10 cellular contexts compared by ENCODE assay signal in genomic region chrX:47091149-47091775, GRCh38. TPM values are rescaled to one million over a fixed set of nuclear protein-coding genes. Genes with fewer than 3 reads are reported as not detected.
A peak's percentile ranks its signal among the peaks of the same experiment; 100 is the strongest.
DNase-seq lines count a peak whose midpoint lies in the region; ATAC-seq, FAIRE-seq and TF ChIP-seq lines count a peak whose summit lies in the region.
"Had no signal": no experiment of that assay in that cellular context is flagged by ENCODE, and none has a peak within 500 bp of the region (broad histone marks: within the 10 kb centered on the region; RNA-seq: fewer than 3 reads in every experiment).

No MANE protein-coding gene starts in this region.

- H2AFZ ChIP-seq in astrocyte (ENCODE audit: low read depth, low read length) (no peak overlapping the region), parathyroid adenoma (peak overlapping the region; percentile 50)

- peak; percentile 40 for DNase-seq in astrocyte (ENCODE audit: low read depth)
- no peak for DNase-seq in NCI-H146 treated with DMSO at 0.1 percent for 48 hours (lab: John Stamatoyannopoulos, UW; ENCODE audit: unreplicated experiment)
- no peak for DNase-seq in activated CD4-positive, alpha-beta T cell treated with anti-CD3 and anti-CD28 coated beads, Interleukin-2, amount 50 U/mL, for 1 hour
- DNase-seq: esophagus squamous epithelium, naive B cell had no signal

- ATAC-seq in GM19035 (IDR thresholded peaks at IDR 0.05; ENCODE audit: unreplicated experiment) (peak; percentile 68), HG03439 (IDR thresholded peaks at IDR 0.05; ENCODE audit: unreplicated experiment) (peak; percentile 64), GM19023 (IDR thresholded peaks at IDR 0.05; ENCODE audit: unreplicated experiment) (no peak), GM18868 (IDR thresholded peaks at IDR 0.05; ENCODE audit: unreplicated experiment) (no peak)

- TF ChIP-seq CTCF in astrocyte (IDR thresholded peaks at IDR 0.05; ENCODE audit: insufficient read depth, low read depth, low read length), result no peak
- TF ChIP-seq CTCF in parathyroid adenoma (IDR thresholded peaks at IDR 0.05), result no peak

- no peaks in the 10 kb centered on the region for H3K36me3 ChIP-seq in astrocyte (ENCODE audit: insufficient read depth, low read length)
- no peaks in the 10 kb centered on the region for H3K36me3 ChIP-seq in parathyroid adenoma (ENCODE audit: control insufficient read depth, insufficient read depth, low read length)
- H3K36me3 ChIP-seq: esophagus squamous epithelium had no signal

- H3K79me2 ChIP-seq in astrocyte (ENCODE audit: insufficient read depth, low read length) (no peaks in the 10 kb centered on the region), parathyroid adenoma (no peaks in the 10 kb centered on the region)

- H3K9me3 Mint-ChIP-seq in astrocyte (ENCODE audit: unreplicated experiment), result no peaks in the 10 kb centered on the region
- H3K9me3 Mint-ChIP-seq: naive B cell had no signal

- no peaks in the 10 kb centered on the region for H3K27me3 ChIP-seq in astrocyte (ENCODE audit: insufficient read depth, low read length)
- no peaks in the 10 kb centered on the region for H3K27me3 ChIP-seq in parathyroid adenoma (ENCODE audit: control insufficient read depth, insufficient read depth, low read length)
- H3K27me3 ChIP-seq: esophagus squamous epithelium had no signal

- H3K4me2 ChIP-seq in astrocyte (ENCODE audit: low read length) (no peak overlapping the region), parathyroid adenoma (ENCODE audit: low read length) (no peak overlapping the region)

- H3K36me3 Mint-ChIP-seq in astrocyte (ENCODE audit: low read depth, unreplicated experiment), result no peaks in the 10 kb centered on the region
- H3K36me3 Mint-ChIP-seq: naive B cell had no signal

- no peak overlapping the region for H3K4me3 ChIP-seq in astrocyte (ENCODE audit: insufficient read depth, low read depth, low read length)
- no peak overlapping the region for H3K4me3 ChIP-seq in parathyroid adenoma (ENCODE audit: low read depth, low read length)
- H3K4me3 ChIP-seq: esophagus squamous epithelium had no signal

- peaks cover 3% of the 10 kb centered on the region for H3K4me1 Mint-ChIP-seq in astrocyte (ENCODE audit: low read depth, unreplicated experiment)
- H3K4me1 Mint-ChIP-seq: naive B cell had no signal

- H3K27ac ChIP-seq in astrocyte (ENCODE audit: low read depth, low read length) (no peak overlapping the region), parathyroid adenoma (no peak overlapping the region)
- H3K27ac ChIP-seq: esophagus squamous epithelium had no signal

- H3K9ac ChIP-seq in astrocyte (ENCODE audit: low read length), result no peak overlapping the region
- no peak overlapping the region for H3K9ac ChIP-seq in parathyroid adenoma

- no peaks in the 10 kb centered on the region for H4K20me1 ChIP-seq in astrocyte (ENCODE audit: insufficient read depth, low read length)

- no peak overlapping the region for H3K27ac Mint-ChIP-seq in astrocyte (ENCODE audit: unreplicated experiment)

- no peaks in the 10 kb centered on the region for H3K9me3 ChIP-seq in astrocyte (ENCODE audit: insufficient read depth, low read depth, low read length)
- no peaks in the 10 kb centered on the region for H3K9me3 ChIP-seq in parathyroid adenoma (ENCODE audit: control insufficient read depth, low read length)
- H3K9me3 ChIP-seq: esophagus squamous epithelium had no signal

- H3K4me1 ChIP-seq in astrocyte (ENCODE audit: insufficient read depth, low read length), result peaks cover 3% of the 10 kb centered on the region
- no peaks in the 10 kb centered on the region for H3K4me1 ChIP-seq in parathyroid adenoma
- H3K4me1 ChIP-seq: esophagus squamous epithelium had no signal

- FAIRE-seq in astrocyte (lab: Jason Lieb, UNC), result peak; percentile 49

- no peak overlapping the region for H3K4me3 Mint-ChIP-seq in astrocyte (ENCODE audit: unreplicated experiment)
- H3K4me3 Mint-ChIP-seq: naive B cell had no signal

- no peaks in the 10 kb centered on the region for H3K27me3 Mint-ChIP-seq in astrocyte (ENCODE audit: low read depth, unreplicated experiment)
- H3K27me3 Mint-ChIP-seq: naive B cell had no signal

RNA-seq across cellular contexts. Expression of gene RGN, which starts 13.0 kb away (rescaled TPM):
- total RNA-seq in astrocyte, result not detected in 2 replicates

RNA-seq across cellular contexts. Expression of gene NDUFB11, which starts 53.2 kb away (rescaled TPM):
- total RNA-seq in astrocyte, result 79.4 and 86.3 TPM in 2 replicates

RNA-seq across cellular contexts. Expression of gene RBM10, which starts 53.8 kb away (rescaled TPM):
- 35.9 and 36.3 TPM in 2 replicates for total RNA-seq in astrocyte

Comparison
In these comparisons a context has a peak if more than half of its experiments do, and no peak if none do; other contexts are left out.
1. ATAC-seq: peak in GM19035 (single experiment) and HG03439 (single experiment); none in GM19023 (single experiment) and GM18868 (single experiment).